ENCODE assay signal across 8 cellular contexts in genomic region chr10:124647421-124648130, GRCh38.
DNase-seq lines count a peak whose midpoint lies in the region; ATAC-seq and TF ChIP-seq lines count a peak whose summit lies in the region.

No MANE protein-coding gene starts in this region.

- H4K20me1 ChIP-seq in BLaER1: peaks cover 100% of the 10 kb centered on the region

- peaks cover 1% of the 10 kb centered on the region for H3K36me3 Mint-ChIP-seq in IgD-negative memory B cell
- peaks cover 31% of the 10 kb centered on the region for H3K36me3 Mint-ChIP-seq in activated B cell treated with CpG ODN at 0.5 μM for 24 hours (ENCODE audit: low read depth)
- H3K36me3 Mint-ChIP-seq in dendritic cell treated with granulocyte-macrophage colony-stimulating factor and Interleukin-4, amounts not matched to agents 40 ng/mL and 50 ng/mL, for 4 days (ENCODE audit: low read depth): peaks cover 13% of the 10 kb centered on the region

- H3K4me3 ChIP-seq in BLaER1 (peak overlapping the region; percentile 46), muscle layer of colon (ENCODE audit: low read depth in 1 of 2, low read length in 2 of 2) (no peak overlapping the region)

- no peaks in the 10 kb centered on the region for H3K9me3 Mint-ChIP-seq in IgD-negative memory B cell
- no peaks in the 10 kb centered on the region for H3K9me3 Mint-ChIP-seq in activated B cell treated with CpG ODN at 0.5 μM for 24 hours
- no peaks in the 10 kb centered on the region for H3K9me3 Mint-ChIP-seq in dendritic cell treated with granulocyte-macrophage colony-stimulating factor and Interleukin-4, amounts not matched to agents 40 ng/mL and 50 ng/mL, for 4 days

- ATAC-seq in GM19372 (IDR thresholded peaks at IDR 0.05; ENCODE audit: low read depth, unreplicated experiment): peak; percentile 61
- ATAC-seq in activated B cell treated with CpG ODN at 0.5 μM for 24 hours (ENCODE audit: low read depth): peak; percentile 64
- ATAC-seq in GM19328 (IDR thresholded peaks at IDR 0.05; ENCODE audit: unreplicated experiment): no peak

- no peak for TF ChIP-seq CTCF in activated B cell treated with CpG ODN at 0.5 μM for 24 hours (IDR thresholded peaks at IDR 0.05)

- no peak for DNase-seq in activated B cell treated with CpG ODN at 0.5 μM for 24 hours

- CTCF ChIA-PET in activated B cell treated with CpG ODN at 0.5 μM for 24 hours (lab: Charles Lee): interaction anchor here (0.6 to 3.6 kb wide), 14 partner anchors 10 to 113 kb away, joined by 3 to 39 read pairs (median 4); partner anchors contain the start of gene FAM53B

- intact Hi-C loops in activated B cell treated with CpG ODN at 0.5 μM for 24 hours (cut with micrococcal nuclease): loop anchor here (1.0 kb wide), 1 partner anchor 94 kb away; no protein-coding TSS in a partner anchor
- intact Hi-C loops in dendritic cell treated with granulocyte-macrophage colony-stimulating factor and Interleukin-4, amounts not matched to agents 40 ng/mL and 50 ng/mL, for 4 days (cut with micrococcal nuclease): loop anchor here (2.0 to 5.0 kb wide), 2 partner anchors 35 to 93 kb away; no protein-coding TSS in a partner anchor

- no peaks in the 10 kb centered on the region for H3K9me3 ChIP-seq in BLaER1
- H3K9me3 ChIP-seq in muscle layer of colon (ENCODE audit: low read length): no peaks in the 10 kb centered on the region

- H3K4me1 Mint-ChIP-seq in IgD-negative memory B cell: peaks cover 62 to 89% (median 76%) of the 10 kb centered on the region in 3 donors
- H3K4me1 Mint-ChIP-seq in activated B cell treated with CpG ODN at 0.5 μM for 24 hours: peaks cover 100% of the 10 kb centered on the region
- H3K4me1 Mint-ChIP-seq in dendritic cell treated with granulocyte-macrophage colony-stimulating factor and Interleukin-4, amounts not matched to agents 40 ng/mL and 50 ng/mL, for 4 days (ENCODE audit: low read depth): peaks cover 96% of the 10 kb centered on the region

- H3K27ac Mint-ChIP-seq in IgD-negative memory B cell: peak overlapping the region; percentile 94 to 98 (median 95)
- H3K27ac Mint-ChIP-seq in activated B cell treated with CpG ODN at 0.5 μM for 24 hours: peak overlapping the region; percentile 88
- peak overlapping the region; percentile 83 for H3K27ac Mint-ChIP-seq in dendritic cell treated with granulocyte-macrophage colony-stimulating factor and Interleukin-4, amounts not matched to agents 40 ng/mL and 50 ng/mL, for 4 days

- H3K4me1 ChIP-seq in BLaER1: peaks cover 100% of the 10 kb centered on the region
- peaks cover 57% of the 10 kb centered on the region for H3K4me1 ChIP-seq in muscle layer of colon (ENCODE audit: insufficient read depth, low read length)

- H3K27ac ChIP-seq in BLaER1: peak overlapping the region; percentile 72
- peak overlapping the region; percentile 71 for H3K27ac ChIP-seq in muscle layer of colon (ENCODE audit: low read depth, low read length)
- peak overlapping the region; percentile 96 for H3K27ac ChIP-seq in temporal lobe (ENCODE audit: low read depth, low read length)

- peak overlapping the region; percentile 99 for H3K4me2 ChIP-seq in BLaER1

- H3K27me3 Mint-ChIP-seq in IgD-negative memory B cell: no peaks in the 10 kb centered on the region
- H3K27me3 Mint-ChIP-seq in activated B cell treated with CpG ODN at 0.5 μM for 24 hours: no peaks in the 10 kb centered on the region
- no peaks in the 10 kb centered on the region for H3K27me3 Mint-ChIP-seq in dendritic cell treated with granulocyte-macrophage colony-stimulating factor and Interleukin-4, amounts not matched to agents 40 ng/mL and 50 ng/mL, for 4 days

- H3K27me3 ChIP-seq in BLaER1 (no peaks in the 10 kb centered on the region), muscle layer of colon (ENCODE audit: control insufficient read depth in 1 of 2, insufficient read depth in 2 of 2, low read length in 2 of 2) (no peaks in the 10 kb centered on the region)

- H3K9ac ChIP-seq in BLaER1 (no peak overlapping the region), muscle layer of colon (ENCODE audit: low read length) (no peak overlapping the region)

- H3K36me3 ChIP-seq in BLaER1 (peaks cover 17% of the 10 kb centered on the region; the same call in 1 of the 2 replicates), muscle layer of colon (ENCODE audit: insufficient read depth, low read length) (no peaks in the 10 kb centered on the region)

- POLR2A ChIA-PET in activated B cell treated with CpG ODN at 0.5 μM for 24 hours (lab: Charles Lee): interaction anchor here (0.7 to 5.0 kb wide), 20 partner anchors 11 to 112 kb away, joined by 3 to 34 read pairs (median 6); no protein-coding TSS in a partner anchor

- H3K4me3 Mint-ChIP-seq in IgD-negative memory B cell (peak overlapping the region; percentile 63 to 97 (median 81)), activated B cell treated with CpG ODN at 0.5 μM for 24 hours (peak overlapping the region; percentile 62)
- H3K4me3 Mint-ChIP-seq in dendritic cell treated with granulocyte-macrophage colony-stimulating factor and Interleukin-4, amounts not matched to agents 40 ng/mL and 50 ng/mL, for 4 days: peak overlapping the region; percentile 51
